In the genomic region with DNA sequence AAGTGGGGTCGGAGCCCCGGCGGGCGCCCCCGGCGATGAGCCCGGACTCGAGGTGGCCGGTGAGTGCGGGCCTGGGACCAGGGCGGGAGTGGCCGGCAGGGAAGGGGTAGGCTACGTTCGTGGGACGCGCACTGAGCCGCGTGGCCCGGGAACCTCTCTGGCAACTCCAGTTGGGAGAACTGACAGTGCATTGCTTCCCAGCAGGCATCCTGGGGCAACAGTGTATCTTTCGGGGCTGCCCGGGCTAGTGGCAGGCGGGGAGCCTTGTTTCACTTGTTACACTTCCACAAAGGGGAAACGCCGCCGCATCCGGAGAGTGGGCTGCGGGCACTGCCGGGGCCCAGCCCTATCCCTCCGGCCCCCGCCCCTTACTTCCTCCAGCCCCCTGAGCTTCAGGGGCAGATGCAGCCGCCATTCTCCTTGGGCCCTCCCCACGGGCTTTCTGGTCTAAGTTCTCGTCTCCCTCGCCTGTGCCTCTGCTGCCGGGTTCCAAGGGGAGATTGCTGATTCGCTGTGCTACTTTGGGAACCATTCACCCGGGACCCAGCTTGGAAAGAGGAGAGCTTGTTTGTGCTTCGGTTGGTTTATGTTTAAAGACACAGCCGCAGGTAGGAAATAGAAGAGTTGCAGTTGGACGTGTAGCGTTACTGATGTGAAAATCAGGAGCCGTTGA, we compare ENCODE assay signal across 8 cellular contexts. TPM values are rescaled to one million over a fixed set of nuclear protein-coding genes. Genes with fewer than 3 reads are reported as not detected.
DNase-seq lines count a peak whose midpoint lies in the region; ATAC-seq and TF ChIP-seq lines count a peak whose summit lies in the region.

No MANE protein-coding gene starts in this region.

- H2BK12ac ChIP-seq in mesenchymal stem cell (ENCODE audit: low read length in 2 of 2): no peak overlapping the region

- peak overlapping the region; percentile 81 for H3K4me2 ChIP-seq in mesenchymal stem cell (ENCODE audit: low read length, poor library complexity, severe bottlenecking)

- H2AFZ ChIP-seq in mesenchymal stem cell (ENCODE audit: low read depth, low read length): peak overlapping the region; percentile 62

- no peak overlapping the region for H3K23ac ChIP-seq in mesenchymal stem cell (ENCODE audit: low read length in 2 of 2)

- no peak overlapping the region for H2BK5ac ChIP-seq in mesenchymal stem cell (ENCODE audit: low read depth, low read length, poor library complexity, severe bottlenecking)

- H4K91ac ChIP-seq in mesenchymal stem cell (ENCODE audit: low read length): peak overlapping the region; percentile 74

- ATAC-seq in HG03196 (IDR thresholded peaks at IDR 0.05; ENCODE audit: unreplicated experiment): peak; percentile 10
- ATAC-seq in thoracic aorta (ENCODE audit: insufficient number of reproducible peaks, low FRiP score, low read depth): no peak

- peak overlapping the region; percentile 100 for H3K9ac ChIP-seq in mesenchymal stem cell (ENCODE audit: low read length)

- peak overlapping the region; percentile 13 to 22 for H3K4ac ChIP-seq in mesenchymal stem cell (ENCODE audit: low read depth in 1 of 2, low read length in 2 of 2)

- H2AK5ac ChIP-seq in mesenchymal stem cell (ENCODE audit: low read length, severe bottlenecking): no peak overlapping the region

- H3K36me3 ChIP-seq in mesenchymal stem cell (ENCODE audit: control insufficient read depth in 1 of 2, insufficient read depth in 2 of 2, low read depth in 1 of 2, low read length in 2 of 2) (peaks cover 23 to 30% of the 10 kb centered on the region in 2 experiments), thoracic aorta (peaks cover 14% of the 10 kb centered on the region)

- peaks cover 0 to 6% of the 10 kb centered on the region in 2 experiments for H3K27me3 ChIP-seq in mesenchymal stem cell (ENCODE audit: control insufficient read depth in 1 of 2, insufficient read depth in 1 of 2, low read length in 2 of 2)
- H3K27me3 ChIP-seq in thoracic aorta (replicated peaks; ENCODE audit: insufficient read depth): no peaks in the 10 kb centered on the region

- H3K9me3 ChIP-seq in mesenchymal stem cell (ENCODE audit: control insufficient read depth, low read length): no peaks in the 10 kb centered on the region
- H3K9me3 ChIP-seq in thoracic aorta: no peaks in the 10 kb centered on the region

- H2BK15ac ChIP-seq in mesenchymal stem cell (ENCODE audit: low read depth, poor library complexity, severe bottlenecking): peak overlapping the region; percentile 41

- no peak overlapping the region for H2BK120ac ChIP-seq in mesenchymal stem cell (ENCODE audit: low read depth, low read length)

- H3K27ac ChIP-seq in VCaP (peak overlapping the region; percentile 99), mesenchymal stem cell (ENCODE audit: low read length, poor library complexity, severe bottlenecking) (no peak overlapping the region), thoracic aorta (peak overlapping the region; percentile 94 to 97)

- H3K4me1 ChIP-seq in mesenchymal stem cell (ENCODE audit: control insufficient read depth, insufficient read depth, low read depth, low read length) (peaks cover 14% of the 10 kb centered on the region), thoracic aorta (ENCODE audit: control insufficient read depth in 1 of 2, low read depth in 2 of 2) (peaks cover 15 to 31% of the 10 kb centered on the region in 2 donors)

- H3K18ac ChIP-seq in mesenchymal stem cell (ENCODE audit: low read depth in 1 of 2, low read length in 2 of 2): no peak overlapping the region

- no peak overlapping the region for H3K14ac ChIP-seq in mesenchymal stem cell (ENCODE audit: low read length in 2 of 2)

- H3K4me3 ChIP-seq in mesenchymal stem cell (ENCODE audit: insufficient read depth in 1 of 2, low read depth in 1 of 2, low read length in 2 of 2) (peak overlapping the region; percentile 88), thoracic aorta (peak overlapping the region; percentile 92)

- peak overlapping the region; percentile 27 for H4K8ac ChIP-seq in mesenchymal stem cell (ENCODE audit: low read length)

- peaks cover 9% of the 10 kb centered on the region for H3K79me1 ChIP-seq in mesenchymal stem cell (replicated peaks; ENCODE audit: low read length, poor library complexity, severe bottlenecking)

- TF ChIP-seq CTCF in VCaP (conservative IDR thresholded peaks at IDR 0.05): no peak
- no peak for TF ChIP-seq CTCF in thoracic aorta (IDR thresholded peaks at IDR 0.05)

- DNase-seq in DMS79 treated with DMSO at 0.1 percent for 48 hours (lab: John Stamatoyannopoulos, UW): peak; percentile 3
- DNase-seq in DMS79 (lab: John Stamatoyannopoulos, UW): no peak
- DNase-seq in dermis blood vessel endothelial cell: peak; percentile 47
- DNase-seq in mesenchymal stem cell: peak; percentile 46
- no peak for DNase-seq in thoracic aorta (ENCODE audit: low spot score)
- no peak for DNase-seq in amniotic stem cell (lab: John Stamatoyannopoulos, UW)

- 8% methylated on average over 42 of the region's 42 CpGs for WGBS in mesenchymal stem cell

RNA-seq across cellular contexts. Expression of a gene that starts 0.7 kb away (rescaled TPM):
- total RNA-seq in dermis blood vessel endothelial cell (24.8 and 29.3 TPM in 2 replicates), thoracic aorta (10 to 100 TPM; 16.4 to 21.0 TPM)
- 7.8 TPM for polyA plus RNA-seq in mesenchymal stem cell (2013, experiment 1 of 2)
- 7.6 TPM for polyA plus RNA-seq in mesenchymal stem cell (2013, experiment 2 of 2)

RNA-seq across cellular contexts. Expression of a gene that starts 17.5 kb away (rescaled TPM):
- total RNA-seq in dermis blood vessel endothelial cell (15.5 and 16.6 TPM in 2 replicates), thoracic aorta (10 to 100 TPM; 23.0 to 26.3 TPM)
- 26.5 TPM for polyA plus RNA-seq in mesenchymal stem cell (2013, experiment 1 of 2)
- polyA plus RNA-seq in mesenchymal stem cell (2013, experiment 2 of 2): 25.0 TPM

RNA-seq across cellular contexts. Expression of a gene that starts 28.6 kb away (rescaled TPM):
- not detected in 2 replicates for total RNA-seq in dermis blood vessel endothelial cell
- not detected for polyA plus RNA-seq in mesenchymal stem cell (2013, experiment 1 of 2)
- polyA plus RNA-seq in mesenchymal stem cell (2013, experiment 2 of 2): 0.03 TPM
- total RNA-seq in thoracic aorta: not detected

RNA-seq across cellular contexts. Expression of a gene that starts 37.5 kb away (rescaled TPM):
- total RNA-seq in dermis blood vessel endothelial cell: 34.7 and 40.3 TPM in 2 replicates
- polyA plus RNA-seq in mesenchymal stem cell (2013, experiment 1 of 2): 10.6 TPM
- 11.1 TPM for polyA plus RNA-seq in mesenchymal stem cell (2013, experiment 2 of 2)
- 10 to 100 TPM; 50.9 to 69.7 TPM for total RNA-seq in thoracic aorta

Comparison
In these comparisons a context has a peak if more than half of its experiments do, and no peak if none do; other contexts are left out.
1. DNase-seq: peak in DMS79 treated with DMSO at 0.1 percent for 48 hours (single experiment), dermis blood vessel endothelial cell (single experiment) and mesenchymal stem cell (single experiment); none in DMS79 (single experiment), thoracic aorta (single experiment) and amniotic stem cell (single experiment).